Comparison of ENCODE assay signal across 14 cellular contexts in the genomic region with DNA sequence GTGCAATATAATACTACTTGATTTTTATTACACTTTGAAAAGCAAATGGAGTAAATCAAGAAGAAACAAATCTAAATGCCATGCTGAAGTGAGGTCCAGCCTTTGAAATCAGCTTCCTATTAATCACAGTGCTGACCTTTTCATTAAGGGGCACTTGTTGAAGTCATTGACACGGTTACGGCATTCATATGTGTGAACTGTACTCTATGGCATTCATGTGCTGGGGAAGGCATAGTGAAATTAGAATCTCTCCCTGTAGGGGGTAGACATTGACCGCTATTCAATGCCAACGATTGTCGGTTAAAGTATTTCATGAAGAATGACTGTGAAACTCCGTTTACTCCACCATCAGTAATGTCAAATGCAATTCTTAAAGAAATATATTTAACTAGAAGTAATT.
A peak's percentile ranks its signal among the peaks of the same experiment; 100 is the strongest.
DNase-seq lines count a peak whose midpoint lies in the region; ATAC-seq, FAIRE-seq and TF ChIP-seq lines count a peak whose summit lies in the region.
"Had no signal": no experiment of that assay in that cellular context is flagged by ENCODE, and none has a peak within 500 bp of the region (broad histone marks: within the 10 kb centered on the region; RNA-seq: fewer than 3 reads in every experiment).

No MANE protein-coding gene starts in this region.

- H3K27me3 ChIP-seq in HepG2 (ENCODE audit: control insufficient read depth in 1 of 2, insufficient read depth in 2 of 2, low read length in 2 of 2) (no peaks in the 10 kb centered on the region; a peak in 1 of 5 replicates), right lobe of liver (no peaks in the 10 kb centered on the region), adipocyte (replicated peaks; ENCODE audit: control insufficient read depth, insufficient read depth, low read length) (no peaks in the 10 kb centered on the region), Peyer's patch (no peaks in the 10 kb centered on the region)
- H3K27me3 ChIP-seq: SJSA1 had no signal

- BruUV-seq in HepG2 (replicated peaks; lab: Mats Ljungman, UMichigan), result no TSS peak

- H3K36me3 Mint-ChIP-seq in T-cell, result no peaks in the 10 kb centered on the region

- H3K4me1 ChIP-seq in HepG2 (ENCODE audit: insufficient read depth, low read length) (no peaks in the 10 kb centered on the region), right lobe of liver (no peaks in the 10 kb centered on the region), adipocyte (ENCODE audit: control insufficient read depth, insufficient read depth, low read length) (peaks cover 23% of the 10 kb centered on the region), Peyer's patch (no peaks in the 10 kb centered on the region)
- H3K4me1 ChIP-seq: SJSA1 had no signal

- H2AFZ ChIP-seq in HepG2 (ENCODE audit: low read length), result no peak overlapping the region

- no peak overlapping the region for H3K27ac Mint-ChIP-seq in T-cell

- H3K27ac ChIP-seq in HepG2 (ENCODE audit: extremely low read length, insufficient read depth, low read length) (no peak overlapping the region), right lobe of liver (no peak overlapping the region), Peyer's patch (no peak overlapping the region)
- H3K27ac ChIP-seq: SJSA1 had no signal

- peaks cover 0 to 4% of the 10 kb centered on the region in 2 donors for H3K27me3 Mint-ChIP-seq in T-cell

- no peaks in the 10 kb centered on the region for H3K4me1 Mint-ChIP-seq in T-cell

- H3K9me3 ChIP-seq in HepG2 (ENCODE audit: low read length) (no peaks in the 10 kb centered on the region), right lobe of liver (no peaks in the 10 kb centered on the region), adipocyte (ENCODE audit: control insufficient read depth, low read length) (no peaks in the 10 kb centered on the region), Peyer's patch (no peaks in the 10 kb centered on the region)
- H3K9me3 ChIP-seq: SJSA1 had no signal

- H3K4me2 ChIP-seq in HepG2 (ENCODE audit: low read depth, low read length), result no peak overlapping the region

- in situ Hi-C loops in HepG2 (cut with HindIII; ENCODE audit: extremely low pct_ligation_motif_present, low pct_unique_long_range_greater_than_20kb), result loop anchor here (25.0 kb wide), 1 partner anchor 522 kb away; no protein-coding TSS in a partner anchor

- H3K9ac ChIP-seq in HepG2 (ENCODE audit: insufficient read depth, low read depth, low read length) (no peak overlapping the region), adipocyte (ENCODE audit: low read length) (peak overlapping the region; percentile 82)

- H3K36me3 ChIP-seq in HepG2 (replicated peaks in 1 of 2; ENCODE audit: control insufficient read depth in 1 of 2, insufficient read depth in 2 of 2, low read length in 2 of 2), result no peaks in the 10 kb centered on the region
- H3K36me3 ChIP-seq in right lobe of liver, result no peaks in the 10 kb centered on the region
- no peaks in the 10 kb centered on the region for H3K36me3 ChIP-seq in adipocyte (ENCODE audit: control insufficient read depth, insufficient read depth, low read length, severe bottlenecking)
- H3K36me3 ChIP-seq in Peyer's patch, result no peaks in the 10 kb centered on the region
- H3K36me3 ChIP-seq: SJSA1 had no signal

- peaks cover 0 to 3% (median 0%) of the 10 kb centered on the region in 3 donors for H3K9me3 Mint-ChIP-seq in T-cell

- H3K4me3 Mint-ChIP-seq in T-cell, result no peak overlapping the region

- 20% methylated on average over 6 of the region's 6 CpGs for WGBS in HepG2 (ENCODE audit: low lambda C conversion rate)
- 68% methylated on average over 6 of the region's 6 CpGs for WGBS in right lobe of liver (ENCODE audit: insufficient coverage, low coverage, low lambda C conversion rate, missing lambda C conversion rate)

- no peak for TF ChIP-seq POLR2A in HepG2 (IDR thresholded peaks at IDR 0.05; ENCODE audit: insufficient read depth in 1 of 2, low read depth in 2 of 2, low read length in 2 of 2)
- TF ChIP-seq POLR2A in right lobe of liver (IDR thresholded peaks at IDR 0.05), result no peak
- TF ChIP-seq POLR2A in Peyer's patch (IDR thresholded peaks at IDR 0.05), result no peak

- TF ChIP-seq CTCF in HepG2 (CRISPR knock-in tag; IDR thresholded peaks at IDR 0.05), result peak; percentile 32
- no peak for TF ChIP-seq CTCF in right lobe of liver (IDR thresholded peaks at IDR 0.05)
- TF ChIP-seq CTCF in Peyer's patch (IDR thresholded peaks at IDR 0.05), result no peak

- H4K20me1 ChIP-seq in HepG2 (ENCODE audit: insufficient read depth, low read length), result no peaks in the 10 kb centered on the region

- TF ChIP-seq RAD21 in HepG2 (CRISPR knock-in tag; IDR thresholded peaks at IDR 0.05), result no peak

- DNase-seq in HepG2 (ENCODE audit: low spot score), result no peak
- DNase-seq in right lobe of liver, result no peak
- no peak for DNase-seq in adipocyte (ENCODE audit: low read depth)
- peak; percentile 25 for DNase-seq in iPS-NIHi11 (ENCODE audit: low spot score)
- DNase-seq in Peyer's patch, result no peak
- no peak for DNase-seq in T-cell
- DNase-seq: ACHN; activated T-cell treated with anti-CD3 and anti-CD28 coated beads, Interleukin-2, amount 50 U/mL, for 1 hour; aorta; GDM1; NCI-H82 had no signal

- intact Hi-C loops in HepG2 (cut with micrococcal nuclease; ENCODE audit: unreplicated experiment) (loop anchor here (2.0 kb wide), 1 partner anchor 532 kb away; no protein-coding TSS in a partner anchor), right lobe of liver (cut with DNase I) (no loop called here)

- peak; percentile 67; the same call in 2 of the 3 replicates for ATAC-seq in HepG2
- ATAC-seq in right lobe of liver, result no peak
- ATAC-seq in GM19035 (IDR thresholded peaks at IDR 0.05; ENCODE audit: unreplicated experiment), result no peak
- ATAC-seq in GM18907 (IDR thresholded peaks at IDR 0.05; ENCODE audit: unreplicated experiment), result no peak
- ATAC-seq in T-cell (replicated peaks in 1 of 4), result no peak

- FAIRE-seq in HepG2 (lab: Jason Lieb, UNC), result no peak

- POLR2A ChIA-PET in HepG2 (lab: Yijun Ruan, JAX) (no interaction called here), T-cell (lab: Charles Lee) (no interaction called here)

- CTCF ChIA-PET in HepG2 (lab: Yijun Ruan, JAX; ENCODE audit: low intra/inter-chr PET ratio, low total read pairs), result no interaction called here
- CTCF ChIA-PET in T-cell (lab: Charles Lee), result no interaction called here

- TF ChIP-seq EP300 in HepG2 (IDR thresholded peaks at IDR 0.05; ENCODE audit: low read depth in 2 of 2, low read length in 2 of 2), result no peak
- no peak for TF ChIP-seq EP300 in HepG2 (CRISPR knock-in tag; IDR thresholded peaks at IDR 0.05; ENCODE audit: borderline replicate concordance)

- no peak overlapping the region for H3K4me3 ChIP-seq in HepG2 (replicated peaks in 1 of 3; ENCODE audit: insufficient read depth in 1 of 3, low read depth in 2 of 3, low read length in 3 of 3)
- H3K4me3 ChIP-seq in right lobe of liver, result no peak overlapping the region
- H3K4me3 ChIP-seq in adipocyte (ENCODE audit: low read length), result peak overlapping the region; percentile 81
- H3K4me3 ChIP-seq in Peyer's patch, result no peak overlapping the region
- H3K4me3 ChIP-seq: SJSA1 had no signal

- no peaks in the 10 kb centered on the region for H3K79me2 ChIP-seq in HepG2 (ENCODE audit: insufficient read depth, low read length)

TF ChIP-seq in HepG2, 621 proteins besides CTCF, POLR2A, EP300 and RAD21:
- TF ChIP-seq STAG1 (CRISPR knock-in tag; IDR thresholded peaks at IDR 0.05), result peak; percentile 30; the same call in 1 of the 2 replicates
- TF ChIP-seq ZNF337 (CRISPR knock-in tag; IDR thresholded peaks at IDR 0.05; ENCODE audit: borderline replicate concordance, low read depth), result no peak
- TF ChIP-seq, protein P1, sequence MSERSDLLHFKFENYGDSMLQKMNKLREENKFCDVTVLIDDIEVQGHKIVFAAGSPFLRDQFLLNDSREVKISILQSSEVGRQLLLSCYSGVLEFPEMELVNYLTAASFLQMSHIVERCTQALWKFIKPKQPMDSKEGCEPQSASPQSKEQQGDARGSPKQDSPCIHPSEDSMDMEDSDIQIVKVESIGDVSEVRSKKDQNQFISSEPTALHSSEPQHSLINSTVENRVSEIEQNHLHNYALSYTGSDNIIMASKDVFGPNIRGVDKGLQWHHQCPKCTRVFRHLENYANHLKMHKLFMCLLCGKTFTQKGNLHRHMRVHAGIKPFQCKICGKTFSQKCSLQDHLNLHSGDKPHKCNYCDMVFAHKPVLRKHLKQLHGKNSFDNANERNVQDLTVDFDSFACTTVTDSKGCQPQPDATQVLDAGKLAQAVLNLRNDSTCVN (CRISPR knock-in tag; IDR thresholded peaks at IDR 0.05; ENCODE audit: borderline replicate concordance), result no peak
- no peak for TF ChIP-seq EED (CRISPR knock-in tag; IDR thresholded peaks at IDR 0.05)
